16 cellular contexts compared by ENCODE assay signal in the genomic region with DNA sequence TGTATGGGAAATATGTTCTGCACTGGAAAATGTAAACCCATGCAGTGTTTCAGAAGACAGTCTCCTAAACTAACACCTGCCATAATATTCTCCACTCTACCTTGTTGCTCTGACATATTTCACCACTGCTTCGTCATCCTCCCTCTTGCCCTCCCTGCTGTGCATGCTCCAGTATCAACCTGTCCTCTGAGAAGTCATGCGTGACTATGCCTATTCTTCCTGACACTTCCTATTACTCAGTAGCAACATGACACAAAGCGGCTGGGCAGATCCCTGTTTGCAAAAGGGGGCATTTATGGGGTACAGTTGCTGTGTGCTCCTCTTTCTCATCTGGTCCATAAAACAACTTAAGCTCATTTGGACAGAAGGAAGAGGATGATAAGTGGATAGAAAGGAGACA.
"Had no signal": no experiment of that assay in that cellular context is flagged by ENCODE, and none has a peak within 500 bp of the region (broad histone marks: within the 10 kb centered on the region; RNA-seq: fewer than 3 reads in every experiment).

No MANE protein-coding gene starts in this region.

- H3K27me3 ChIP-seq: brain microvascular endothelial cell, sigmoid colon, spleen had no signal

- DNase-seq: activated B cell treated with CpG ODN at 0.5 μM for 24 hours; activated CD4-positive, alpha-beta T cell treated with anti-CD3 and anti-CD28 coated beads, Interleukin-2, amount 10 ng/mL, durations not matched to agents 7 days and 5 days; activated CD8-positive, alpha-beta memory T cell treated with anti-CD3 and anti-CD28 coated beads, Interleukin-2, amount 50 U/mL, for 48 hours; activated naive CD8-positive, alpha-beta T cell treated with anti-CD3 and anti-CD28 coated beads for 36 hours; amygdala; brain microvascular endothelial cell; effector memory CD8-positive, alpha-beta T cell; islet precursor cell; left ventricle myocardium inferior; mesendoderm; psoas muscle; sigmoid colon; spleen; T-helper 17 cell had no signal

- FAIRE-seq: TTC549 had no signal

- H3K36me3 ChIP-seq: brain microvascular endothelial cell, left ventricle myocardium inferior, sigmoid colon, spleen, thoracic aorta had no signal

- H3K4me3 ChIP-seq: left ventricle myocardium inferior, psoas muscle, sigmoid colon, spleen, thoracic aorta had no signal
